In the genomic region with DNA sequence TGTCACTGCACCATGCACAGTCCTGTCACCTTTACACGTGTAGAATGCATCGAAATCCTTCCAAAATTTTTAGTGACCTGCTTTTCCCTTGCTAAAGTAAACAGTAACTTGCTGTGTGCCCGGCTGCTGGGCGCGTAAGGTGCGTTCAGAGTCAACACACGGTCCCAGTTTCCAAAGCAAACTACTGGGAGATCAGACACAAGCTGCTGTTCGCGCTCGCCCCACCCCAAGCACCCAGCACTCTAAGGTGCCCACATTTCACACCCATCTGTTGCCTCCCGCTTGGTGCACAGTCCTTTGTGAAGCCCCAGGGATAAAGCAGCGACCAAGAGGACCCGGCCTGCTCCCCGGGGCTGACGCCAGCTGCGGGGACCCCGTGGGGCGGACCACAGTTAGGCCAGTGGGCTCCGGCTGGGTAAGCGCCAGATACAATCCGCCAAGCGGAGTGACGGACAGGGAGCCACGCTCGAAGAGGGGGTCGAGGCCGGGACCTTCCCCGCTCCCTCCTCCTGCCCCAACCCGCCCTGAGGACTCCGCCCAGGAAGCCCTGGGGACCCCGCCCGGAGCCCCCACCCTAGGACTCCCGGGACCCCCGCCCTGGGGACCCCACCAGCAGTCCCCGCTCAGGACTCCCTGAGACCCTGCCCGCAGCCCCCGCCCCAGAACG, we compare ENCODE assay signal across 8 cellular contexts. TPM values are rescaled to one million over a fixed set of nuclear protein-coding genes. Genes with fewer than 3 reads are reported as not detected.
A peak's percentile ranks its signal among the peaks of the same experiment; 100 is the strongest.
DNase-seq lines count a peak whose midpoint lies in the region; ATAC-seq and TF ChIP-seq lines count a peak whose summit lies in the region.

No MANE protein-coding gene starts in this region.

- peak overlapping the region; percentile 78 to 79 for H3K4me3 Mint-ChIP-seq in stimulated activated naive B cell treated with anti-CD40 and anti-IgM and Interleukin-4, amounts not matched to agents 10 μg/mL and 1 μg/mL and 100 μg/mL, for 72 hours

- no peak overlapping the region for H3K27ac Mint-ChIP-seq in stimulated activated naive B cell treated with anti-CD40 and anti-IgM and Interleukin-4, amounts not matched to agents 10 μg/mL and 1 μg/mL and 100 μg/mL, for 72 hours

- TF ChIP-seq POLR2A in breast epithelium (IDR thresholded peaks at IDR 0.05): no peak

- peak; percentile 21 for ATAC-seq in GM18909 (IDR thresholded peaks at IDR 0.05; ENCODE audit: poor library complexity, unreplicated experiment)
- ATAC-seq in HG03175 (IDR thresholded peaks at IDR 0.05; ENCODE audit: unreplicated experiment): peak; percentile 30
- peak; percentile 44 to 47 for ATAC-seq in stimulated activated naive B cell treated with anti-CD40 and anti-IgM and Interleukin-4, amounts not matched to agents 10 μg/mL and 1 μg/mL and 100 μg/mL, for 72 hours (replicated peaks)

- no peaks in the 10 kb centered on the region for H3K36me3 Mint-ChIP-seq in stimulated activated naive B cell treated with anti-CD40 and anti-IgM and Interleukin-4, amounts not matched to agents 10 μg/mL and 1 μg/mL and 100 μg/mL, for 72 hours

- CTCF ChIA-PET in AG04450 (lab: Charles Lee) (interaction anchor here (1.4 to 5.8 kb wide), 5 partner anchors 11 to 32 kb away, joined by 5 to 46 read pairs (median 7); no protein-coding TSS in a partner anchor), RWPE1 (lab: Yijun Ruan, JAX) (no interaction called here)

- intact Hi-C loops in breast epithelium (cut with DNase I; ENCODE audit: low total_unique reads): no loop called here

- no peaks in the 10 kb centered on the region for H3K9me3 Mint-ChIP-seq in stimulated activated naive B cell treated with anti-CD40 and anti-IgM and Interleukin-4, amounts not matched to agents 10 μg/mL and 1 μg/mL and 100 μg/mL, for 72 hours

- H3K9me3 ChIP-seq in AG04450 (ENCODE audit: control insufficient read depth, insufficient read depth, low read length) (no peaks in the 10 kb centered on the region), breast epithelium (no peaks in the 10 kb centered on the region)

- peak overlapping the region; percentile 84 for H3K4me3 ChIP-seq in AG04450 (ENCODE audit: low read depth, low read length)
- peak overlapping the region; percentile 73 to 93 (median 76) for H3K4me3 ChIP-seq in breast epithelium

- H3K27me3 Mint-ChIP-seq in stimulated activated naive B cell treated with anti-CD40 and anti-IgM and Interleukin-4, amounts not matched to agents 10 μg/mL and 1 μg/mL and 100 μg/mL, for 72 hours: no peaks in the 10 kb centered on the region

- H3K4me1 ChIP-seq in breast epithelium: no peaks in the 10 kb centered on the region

- no peak for TF ChIP-seq CTCF in AG04450 (IDR thresholded peaks at IDR 0.05; ENCODE audit: low read depth, low read length)
- no peak for TF ChIP-seq CTCF in RWPE1 (conservative IDR thresholded peaks at IDR 0.05; ENCODE audit: low read depth)
- TF ChIP-seq CTCF in breast epithelium (IDR thresholded peaks at IDR 0.05): no peak

- H3K4me1 Mint-ChIP-seq in stimulated activated naive B cell treated with anti-CD40 and anti-IgM and Interleukin-4, amounts not matched to agents 10 μg/mL and 1 μg/mL and 100 μg/mL, for 72 hours: peaks cover 6 to 16% of the 10 kb centered on the region in 2 donors

- H3K27me3 ChIP-seq in AG04450 (ENCODE audit: control insufficient read depth, insufficient read depth, low read length): no peaks in the 10 kb centered on the region
- H3K27me3 ChIP-seq in breast epithelium: no peaks in the 10 kb centered on the region

- H3K27ac ChIP-seq in AG04450 (ENCODE audit: low read depth, low read length) (no peak overlapping the region), RWPE1 (peak overlapping the region; percentile 84), breast epithelium (peak overlapping the region; percentile 30 to 74)

- H3K36me3 ChIP-seq in breast epithelium: no peaks in the 10 kb centered on the region

- POLR2A ChIA-PET in AG04450 (lab: Yijun Ruan, JAX): interaction anchor here (1.5 kb wide), 1 partner anchor 36 kb away, joined by 5 read pairs; no protein-coding TSS in a partner anchor
- POLR2A ChIA-PET in RWPE1 (lab: Yijun Ruan, JAX; ENCODE audit: low non-redundant PET): interaction anchor here (0.5 kb wide), 1 partner anchor 18 kb away, joined by 4 read pairs; no protein-coding TSS in a partner anchor

- DNase-seq in AG04450 (ENCODE audit: low read depth, low spot score) (no peak), RWPE1 (ENCODE audit: low spot score) (peak; percentile 19), breast epithelium (ENCODE audit: low spot score in 2 of 2) (no peak), kidney tubule cell (ENCODE audit: low spot score) (peak; percentile 41), ecto neural progenitor cell (ENCODE audit: low spot score) (no peak)
- DNase-seq in stimulated activated naive B cell treated with anti-CD40 and anti-IgM and Interleukin-4, amounts not matched to agents 10 μg/mL and 1 μg/mL and 100 μg/mL, for 72 hours: peak; percentile 11

RNA-seq across cellular contexts. Expression of gene STX2, which starts 0.6 kb away (rescaled TPM):
- polyA plus RNA-seq in AG04450 (2011; rRNA removed): 32.4 and 42.8 TPM in 2 replicates
- 17.4 and 24.3 TPM in 2 replicates for polyA minus RNA-seq in AG04450 (2011; rRNA and poly(A)+ RNA removed)
- 10 to 100 TPM; 11.6 to 23.2 (median 15.4) TPM for total RNA-seq in breast epithelium

RNA-seq across cellular contexts. Expression of gene RAN, which starts 33.4 kb away (rescaled TPM):
- 1,253 and 1,434 TPM in 2 replicates for polyA plus RNA-seq in AG04450 (2011; rRNA removed)
- polyA minus RNA-seq in AG04450 (2011; rRNA and poly(A)+ RNA removed): 590 and 780 TPM in 2 replicates
- 100 to 1,000 TPM; 157 to 186 (median 162) TPM for total RNA-seq in breast epithelium

Comparison
In these comparisons a context has a peak if more than half of its experiments do, and no peak if none do; other contexts are left out.
1. DNase-seq: peak in RWPE1 (single experiment), kidney tubule cell (single experiment) and stimulated activated naive B cell treated with anti-CD40 and anti-IgM and Interleukin-4, amounts not matched to agents 10 μg/mL and 1 μg/mL and 100 μg/mL, for 72 hours (single experiment); none in AG04450 (single experiment), breast epithelium (0 of 2) and ecto neural progenitor cell (single experiment).
2. Peak in every context shown above with its lines, with median percentiles within 50 percentile points of each other: ATAC-seq.